ENCODE assay signal across 8 cellular contexts in genomic region chr3:15646924-15647511, GRCh38. TPM values are rescaled to one million over a fixed set of nuclear protein-coding genes. Genes with fewer than 3 reads are reported as not detected.
DNase-seq lines count a peak whose midpoint lies in the region; ATAC-seq and TF ChIP-seq lines count a peak whose summit lies in the region.

No MANE protein-coding gene starts in this region.

- in situ Hi-C loops in G401 (cut with HindIII; ENCODE audit: low sequenced_read_pairs), result no loop called here

- peak; percentile 30 for ATAC-seq in HG02798 (IDR thresholded peaks at IDR 0.05; ENCODE audit: poor library complexity, unreplicated experiment)
- no peak for ATAC-seq in HG02870 (IDR thresholded peaks at IDR 0.05; ENCODE audit: unreplicated experiment)

- H3K4me3 ChIP-seq in retinal pigment epithelial cell (ENCODE audit: low read length), result peak overlapping the region; percentile 17

- peak; percentile 49 for DNase-seq in G401 (ENCODE audit: low spot score)
- DNase-seq in SW480 (ENCODE audit: low spot score), result peak; percentile 87
- peak; percentile 100 for DNase-seq in fibroblast of peridontal ligament (ENCODE audit: extremely low read depth)
- peak; percentile 96 for DNase-seq in retinal pigment epithelial cell (ENCODE audit: low read depth)
- DNase-seq in NCI-H146 (lab: John Stamatoyannopoulos, UW), result no peak
- no peak for DNase-seq in DMS79 (lab: John Stamatoyannopoulos, UW)

- no peak for TF ChIP-seq CTCF in retinal pigment epithelial cell (conservative IDR thresholded peaks at IDR 0.05; ENCODE audit: low read depth, low read length)

RNA-seq across cellular contexts. Expression of gene BTD, which starts 45.5 kb away (rescaled TPM):
- total RNA-seq in G401 (2014; rRNA removed; shearing (Covaris generic)), result 3.3 and 10.4 TPM in 2 replicates

RNA-seq across cellular contexts. Expression of gene HACL1, which starts 45.6 kb away (rescaled TPM):
- 15.0 and 17.4 TPM in 2 replicates for total RNA-seq in G401 (2014; rRNA removed; shearing (Covaris generic))

Comparison
In these comparisons a context has a peak if more than half of its experiments do, and no peak if none do; other contexts are left out.
1. DNase-seq: peak in G401 (single experiment), SW480 (single experiment), fibroblast of peridontal ligament (single experiment) and retinal pigment epithelial cell (single experiment); none in NCI-H146 (single experiment) and DMS79 (single experiment).